ENCODE assay signal across 17 cellular contexts in the genomic region with DNA sequence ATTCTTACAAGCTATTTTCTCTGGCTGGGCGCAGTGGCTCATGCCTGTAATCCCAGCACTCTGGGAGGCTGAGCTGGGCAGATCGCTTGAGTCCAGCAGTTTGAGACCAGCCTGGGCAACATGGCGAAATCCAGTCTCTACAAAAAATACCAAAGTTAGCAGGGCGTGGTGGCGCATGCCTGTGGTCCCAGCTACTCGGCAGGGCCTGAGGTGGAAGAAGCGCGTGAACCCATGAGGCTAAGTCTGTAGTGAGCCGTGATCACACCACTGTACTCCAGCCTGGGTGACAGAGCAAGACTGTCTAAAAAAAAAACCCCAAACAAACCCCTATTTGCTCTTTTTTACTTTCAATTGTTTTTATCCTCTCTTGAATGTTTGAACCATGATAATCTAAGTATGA.
"Had no signal": no experiment of that assay in that cellular context is flagged by ENCODE, and none has a peak within 500 bp of the region (broad histone marks: within the 10 kb centered on the region; RNA-seq: fewer than 3 reads in every experiment).

No MANE protein-coding gene starts in this region.

- H3K27me3 Mint-ChIP-seq: activated naive CD4-positive, alpha-beta T cell treated with anti-CD3 and anti-CD28 coated beads, Interleukin-2, amount 50 U/mL, for 24 hours; memory B cell; T-helper 17 cell had no signal

- H3K4me3 Mint-ChIP-seq: activated naive CD4-positive, alpha-beta T cell treated with anti-CD3 and anti-CD28 coated beads, Interleukin-2, amount 50 U/mL, for 24 hours; memory B cell; T-helper 17 cell had no signal

- H3K4me1 Mint-ChIP-seq: activated naive CD4-positive, alpha-beta T cell treated with anti-CD3 and anti-CD28 coated beads, Interleukin-2, amount 50 U/mL, for 24 hours; memory B cell had no signal

- H3K9me3 ChIP-seq: esophagus muscularis mucosa, left lung, ovary, thyroid gland, vagina had no signal

- H3K4me1 ChIP-seq: foreskin keratinocyte had no signal

- H3K36me3 ChIP-seq: ovary had no signal

- H3K27me3 ChIP-seq: brain microvascular endothelial cell, esophagus muscularis mucosa, foreskin keratinocyte, heart left ventricle, left lung, ovary, thyroid gland, vagina had no signal

- H3K4me3 ChIP-seq: esophagus muscularis mucosa, heart left ventricle, left lung, ovary, thyroid gland, vagina had no signal

- ATAC-seq: foreskin keratinocyte, heart left ventricle, left lung, T-helper 17 cell had no signal

- H3K27ac Mint-ChIP-seq: activated naive CD4-positive, alpha-beta T cell treated with anti-CD3 and anti-CD28 coated beads, Interleukin-2, amount 50 U/mL, for 24 hours; activated T-helper 2 cell treated with anti-CD3 and anti-CD28 coated beads, Interferon-gamma antibody, Interleukin-2, Interleukin-4, amounts not matched to agents 10 μg/mL and 5 μg/mL and 100 μg/mL, durations not matched to agents 14 hours and 24 hours and 36 hours; memory B cell; T-helper 17 cell had no signal

- DNase-seq: activated CD4-positive, alpha-beta T cell treated with anti-CD3 and anti-CD28 coated beads, Interleukin-2, amount 50 U/mL, for 1 hour; activated T-cell treated with anti-CD3 and anti-CD28 coated beads for 4 hours; amygdala; brain microvascular endothelial cell; dermis blood vessel endothelial cell; foreskin keratinocyte; heart left ventricle; left lung; ovary; retina; T-helper 17 cell; thyroid gland had no signal

- H3K27ac ChIP-seq: brain microvascular endothelial cell, esophagus muscularis mucosa, foreskin keratinocyte, heart left ventricle, left lung, ovary, thyroid gland, vagina had no signal
